ENCODE assay signal across 1 cellular context in genomic region chr6:154733610-154734379, GRCh38.
TF ChIP-seq lines count a peak whose summit lies in the region.

No MANE protein-coding gene starts in this region.

TF ChIP-seq in K562, 482 proteins besides CTCF, POLR2A, EP300 and RAD21 (continued from another document):
- TF ChIP-seq MAX (CRISPR knock-in tag; IDR thresholded peaks at IDR 0.05) (peak; percentile 55), CBX5 (IDR thresholded peaks at IDR 0.05; ENCODE audit: borderline replicate concordance, low read depth) (no peak), WHSC1 (IDR thresholded peaks at IDR 0.05; ENCODE audit: low read length) (no peak), NRF1 (conservative IDR thresholded peaks at IDR 0.05 in 1 of 2, IDR thresholded peaks at IDR 0.05 in 1 of 2) (peak; percentile 52 to 55; a peak in 2 of 4 replicates), KDM5B (IDR thresholded peaks at IDR 0.05; ENCODE audit: insufficient replicate concordance, low read depth, low read length) (peak; percentile 94), KLF16 (IDR thresholded peaks at IDR 0.05) (no peak), ZMIZ1 (IDR thresholded peaks at IDR 0.05; ENCODE audit: low read depth in 2 of 2, low read length in 2 of 2) (0 out of 4 replicates have a peak, but pooled peaks of 1 of the 2 experiments have one; percentile 15), CREB1 (IDR thresholded peaks at IDR 0.05) (peak; percentile 59; the same call in 1 of the 2 replicates), CREB1 (CRISPR knock-in tag; IDR thresholded peaks at IDR 0.05) (peak; percentile 52), KAT2B (IDR thresholded peaks at IDR 0.05; ENCODE audit: low read depth, low read length) (no peak), CBX2 (IDR thresholded peaks at IDR 0.05; ENCODE audit: insufficient read depth, low read length, poor library complexity, severe bottlenecking) (no peak), KLF10 (CRISPR knock-in tag; IDR thresholded peaks at IDR 0.05) (no peak), ZNF165 (CRISPR knock-in tag; IDR thresholded peaks at IDR 0.05; ENCODE audit: borderline replicate concordance) (no peak), ZBTB1 (CRISPR knock-in tag; IDR thresholded peaks at IDR 0.05; ENCODE audit: borderline replicate concordance, low read depth) (peak; percentile 80), RBM25 (IDR thresholded peaks at IDR 0.05; ENCODE audit: low read depth, low read length, severe bottlenecking) (peak; percentile 57), CTCFL (IDR thresholded peaks at IDR 0.05; ENCODE audit: borderline replicate concordance, insufficient read depth, low read depth, low read length, poor library complexity, severe bottlenecking) (peak; percentile 51), ZNF146 (CRISPR knock-in tag; IDR thresholded peaks at IDR 0.05; ENCODE audit: unreplicated experiment) (no peak), BCOR (IDR thresholded peaks at IDR 0.05) (no peak), KLF13 (tag; IDR thresholded peaks at IDR 0.05; ENCODE audit: borderline replicate concordance, low read depth) (peak; percentile 46; the same call in 1 of the 2 replicates), ZNF395 (CRISPR knock-in tag; IDR thresholded peaks at IDR 0.05) (peak; percentile 35; the same call in 1 of the 2 replicates), FOXK1 (CRISPR knock-in tag; IDR thresholded peaks at IDR 0.05; ENCODE audit: borderline replicate concordance) (0 out of 2 replicates have a peak, but pooled peaks have one; percentile 7), U2AF1 (optimal IDR thresholded peaks at IDR 0.05; ENCODE audit: low read depth, low read length) (peak; percentile 92), ETV1 (tag; conservative IDR thresholded peaks at IDR 0.05; ENCODE audit: low read depth) (no peak), DACH1 (IDR thresholded peaks at IDR 0.05; ENCODE audit: partially characterized antibody) (no peak)
- TF ChIP-seq, protein P1, sequence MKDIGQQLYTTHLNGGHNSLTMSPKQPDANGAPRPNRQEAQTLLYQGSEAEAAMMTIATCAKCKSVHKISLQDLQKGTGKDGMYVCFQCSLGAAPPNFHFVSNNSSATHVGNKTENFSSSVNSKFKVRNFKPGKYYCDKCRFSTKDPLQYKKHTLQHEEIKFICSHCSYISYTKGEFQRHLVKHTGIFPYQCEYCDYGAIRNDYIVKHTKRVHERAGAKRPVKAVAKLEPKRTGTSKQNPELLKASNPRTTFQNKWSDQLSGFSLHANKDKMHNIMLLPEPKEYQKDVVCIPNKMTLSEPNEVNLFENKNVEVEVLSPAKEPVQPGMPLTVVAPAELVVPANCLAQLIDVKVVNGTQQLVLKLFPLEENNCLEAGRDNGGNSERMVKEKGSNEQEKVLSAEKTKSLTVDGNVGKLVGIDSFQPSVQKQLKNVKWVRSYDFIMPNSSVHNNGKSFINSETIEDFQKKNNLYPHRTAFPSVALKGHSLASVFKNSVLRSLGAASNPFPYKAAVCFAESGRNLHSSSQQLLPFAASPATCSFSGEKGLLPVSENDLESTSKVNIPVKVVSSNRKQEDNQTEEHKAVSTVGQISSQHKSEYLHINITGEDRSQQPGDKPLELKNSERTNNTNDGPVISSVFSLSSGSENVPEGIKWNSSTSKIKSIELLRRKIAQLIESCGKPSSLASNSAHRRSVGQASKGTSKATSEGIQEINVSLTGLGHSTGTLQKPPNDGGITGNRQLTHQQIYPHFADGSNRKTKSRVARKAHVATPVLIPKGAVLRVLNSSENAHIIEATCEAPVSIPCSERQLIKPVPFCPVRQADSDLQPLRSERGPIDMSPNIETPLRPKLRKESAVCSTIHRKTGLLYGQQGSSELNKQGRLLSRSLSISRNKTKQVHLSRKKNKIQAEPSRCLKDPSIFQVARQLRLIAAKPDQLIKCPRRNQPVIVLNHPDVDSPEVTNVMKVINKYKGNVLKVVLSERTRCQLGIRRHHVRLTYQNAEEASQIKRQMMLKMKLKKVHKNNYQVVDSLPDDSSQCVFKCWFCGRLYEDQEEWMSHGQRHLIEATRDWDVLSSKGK (CRISPR knock-in tag; IDR thresholded peaks at IDR 0.05): no peak
- TF ChIP-seq, protein P2, sequence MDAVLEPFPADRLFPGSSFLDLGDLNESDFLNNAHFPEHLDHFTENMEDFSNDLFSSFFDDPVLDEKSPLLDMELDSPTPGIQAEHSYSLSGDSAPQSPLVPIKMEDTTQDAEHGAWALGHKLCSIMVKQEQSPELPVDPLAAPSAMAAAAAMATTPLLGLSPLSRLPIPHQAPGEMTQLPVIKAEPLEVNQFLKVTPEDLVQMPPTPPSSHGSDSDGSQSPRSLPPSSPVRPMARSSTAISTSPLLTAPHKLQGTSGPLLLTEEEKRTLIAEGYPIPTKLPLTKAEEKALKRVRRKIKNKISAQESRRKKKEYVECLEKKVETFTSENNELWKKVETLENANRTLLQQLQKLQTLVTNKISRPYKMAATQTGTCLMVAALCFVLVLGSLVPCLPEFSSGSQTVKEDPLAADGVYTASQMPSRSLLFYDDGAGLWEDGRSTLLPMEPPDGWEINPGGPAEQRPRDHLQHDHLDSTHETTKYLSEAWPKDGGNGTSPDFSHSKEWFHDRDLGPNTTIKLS (IDR thresholded peaks at IDR 0.05; ENCODE audit: borderline replicate concordance, low read depth): peak; percentile 61; the same call in 1 of the 2 replicates
